ENCODE assay signal across 12 cellular contexts in the genomic region with DNA sequence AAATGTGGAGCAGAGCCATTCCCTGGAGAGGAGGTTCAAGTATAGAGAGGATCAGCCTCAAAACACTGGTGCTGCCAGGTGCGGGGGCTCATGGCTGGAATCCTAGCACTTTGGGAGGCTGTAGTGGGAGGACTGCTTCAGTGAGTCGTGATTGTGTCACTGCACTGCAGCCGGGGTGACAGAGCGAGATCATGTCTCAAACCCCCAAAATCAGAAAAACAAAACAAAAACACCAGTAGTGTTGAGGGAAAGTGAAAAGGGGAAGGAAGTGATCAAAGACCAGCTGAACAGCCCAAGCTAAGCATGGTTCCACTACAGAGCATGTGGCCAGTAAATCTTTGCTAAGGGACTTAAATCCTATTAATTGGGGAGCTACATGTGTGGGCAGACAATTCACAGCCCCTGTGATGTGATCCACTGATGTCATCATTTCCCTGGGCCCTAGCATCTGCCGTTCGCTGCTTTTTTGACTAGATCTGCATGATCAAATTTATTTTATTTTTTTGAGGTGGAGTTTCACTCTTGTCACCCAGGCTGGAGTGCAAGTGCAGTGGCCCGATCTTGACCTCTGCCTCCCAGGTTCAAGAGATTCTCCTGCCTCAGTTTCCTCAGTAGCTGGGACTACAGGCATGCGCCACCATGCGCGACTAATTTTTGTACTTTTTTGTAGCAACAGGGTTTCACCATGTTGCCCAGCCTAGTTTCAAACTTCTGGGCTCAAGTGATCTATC. TPM values are rescaled to one million over a fixed set of nuclear protein-coding genes. Genes with fewer than 3 reads are reported as not detected.
DNase-seq lines count a peak whose midpoint lies in the region; ATAC-seq and TF ChIP-seq lines count a peak whose summit lies in the region.
"Had no signal": no experiment of that assay in that cellular context is flagged by ENCODE, and none has a peak within 500 bp of the region (broad histone marks: within the 10 kb centered on the region; RNA-seq: fewer than 3 reads in every experiment).

No MANE protein-coding gene starts in this region.

- no peak overlapping the region for H3K27ac ChIP-seq in mesenchymal stem cell (ENCODE audit: low read length, poor library complexity, severe bottlenecking)
- H3K27ac ChIP-seq: body of pancreas had no signal

- H3K79me1 ChIP-seq in mesenchymal stem cell (replicated peaks; ENCODE audit: low read length, poor library complexity, severe bottlenecking), result peaks cover 5% of the 10 kb centered on the region

- H2BK15ac ChIP-seq in mesenchymal stem cell (ENCODE audit: low read depth, poor library complexity, severe bottlenecking), result no peak overlapping the region

- H3K18ac ChIP-seq in mesenchymal stem cell (ENCODE audit: low read depth in 1 of 2, low read length in 2 of 2), result no peak overlapping the region

- peak overlapping the region; percentile 24 for H4K8ac ChIP-seq in mesenchymal stem cell (ENCODE audit: low read length)

- no peak overlapping the region for H3K4me3 ChIP-seq in mesenchymal stem cell (ENCODE audit: insufficient read depth in 1 of 2, low read depth in 1 of 2, low read length in 2 of 2)
- H3K4me3 ChIP-seq: body of pancreas, Peyer's patch had no signal

- no peak overlapping the region for H3K14ac ChIP-seq in mesenchymal stem cell (ENCODE audit: low read length in 2 of 2)

- H2AK5ac ChIP-seq in mesenchymal stem cell (ENCODE audit: low read length, severe bottlenecking), result no peak overlapping the region

- H3K23ac ChIP-seq in mesenchymal stem cell (ENCODE audit: low read length in 2 of 2), result no peak overlapping the region

- no peak overlapping the region for H4K91ac ChIP-seq in mesenchymal stem cell (ENCODE audit: low read length)

- H2BK120ac ChIP-seq in mesenchymal stem cell (ENCODE audit: low read depth, low read length), result no peak overlapping the region

- no peaks in the 10 kb centered on the region for H3K27me3 ChIP-seq in mesenchymal stem cell (ENCODE audit: control insufficient read depth in 1 of 2, insufficient read depth in 1 of 2, low read length in 2 of 2)
- H3K27me3 ChIP-seq: body of pancreas, Peyer's patch had no signal

- TF ChIP-seq POLR2A in Raji (IDR thresholded peaks at IDR 0.05; ENCODE audit: insufficient read depth, low read depth, low read length), result peak; percentile 43; the same call in 1 of the 2 replicates

- peak; percentile 24 for ATAC-seq in GM18511 (IDR thresholded peaks at IDR 0.05; ENCODE audit: unreplicated experiment)
- peak; percentile 28 for ATAC-seq in HG02870 (IDR thresholded peaks at IDR 0.05; ENCODE audit: unreplicated experiment)
- no peak for ATAC-seq in HG02759 (IDR thresholded peaks at IDR 0.05; ENCODE audit: unreplicated experiment)
- ATAC-seq: body of pancreas, left colon had no signal

- no peaks in the 10 kb centered on the region for H3K9me3 ChIP-seq in mesenchymal stem cell (ENCODE audit: control insufficient read depth, low read length)
- H3K9me3 ChIP-seq: body of pancreas, Peyer's patch had no signal

- H3K36me3 ChIP-seq in mesenchymal stem cell (ENCODE audit: control insufficient read depth in 1 of 2, insufficient read depth in 2 of 2, low read depth in 1 of 2, low read length in 2 of 2), result peaks cover 6 to 38% of the 10 kb centered on the region in 2 experiments

- WGBS in mesenchymal stem cell, result 91% methylated on average over 8 of the region's 10 CpGs

- no peak overlapping the region for H2AFZ ChIP-seq in mesenchymal stem cell (ENCODE audit: low read depth, low read length)

- no peak overlapping the region for H3K9ac ChIP-seq in mesenchymal stem cell (ENCODE audit: low read length)

- no peak overlapping the region for H2BK12ac ChIP-seq in mesenchymal stem cell (ENCODE audit: low read length in 2 of 2)

- DNase-seq in mesenchymal stem cell, result no peak
- no peak for DNase-seq in NCI-H526 (lab: John Stamatoyannopoulos, UW)
- DNase-seq in hepatic stellate cell (ENCODE audit: low spot score), result no peak
- DNase-seq in pons (ENCODE audit: low spot score), result no peak
- DNase-seq: body of pancreas; left colon; stimulated activated CD4-positive, alpha-beta T cell treated with anti-CD3 and anti-CD28 coated beads, Interleukin-4, amount 100 ng/mL, for 4 hours had no signal

- peaks cover 3% of the 10 kb centered on the region for H3K4me1 ChIP-seq in mesenchymal stem cell (ENCODE audit: control insufficient read depth, insufficient read depth, low read depth, low read length)

- no peak overlapping the region for H3K4ac ChIP-seq in mesenchymal stem cell (ENCODE audit: low read depth in 1 of 2, low read length in 2 of 2)

- no peak overlapping the region for H3K4me2 ChIP-seq in mesenchymal stem cell (ENCODE audit: low read length, poor library complexity, severe bottlenecking)

- no peak overlapping the region for H2BK5ac ChIP-seq in mesenchymal stem cell (ENCODE audit: low read depth, low read length, poor library complexity, severe bottlenecking)

RNA-seq across cellular contexts. Expression of gene PCBD2, which starts 2.7 kb away (rescaled TPM):
- 4.8 TPM for polyA plus RNA-seq in mesenchymal stem cell (2013, experiment 1 of 2)
- polyA plus RNA-seq in mesenchymal stem cell (2013, experiment 2 of 2), result 4.6 TPM

RNA-seq across cellular contexts. Expression of gene TXNDC15, which starts 28.1 kb away (rescaled TPM):
- 125 TPM for polyA plus RNA-seq in mesenchymal stem cell (2013, experiment 1 of 2)
- polyA plus RNA-seq in mesenchymal stem cell (2013, experiment 2 of 2), result 134 TPM

RNA-seq across cellular contexts. Expression of gene C5orf24, which starts 56.5 kb away (rescaled TPM):
- 54.6 TPM for polyA plus RNA-seq in mesenchymal stem cell (2013, experiment 1 of 2)
- polyA plus RNA-seq in mesenchymal stem cell (2013, experiment 2 of 2), result 55.4 TPM
